1 cellular context compared by ENCODE assay signal in the genomic region with DNA sequence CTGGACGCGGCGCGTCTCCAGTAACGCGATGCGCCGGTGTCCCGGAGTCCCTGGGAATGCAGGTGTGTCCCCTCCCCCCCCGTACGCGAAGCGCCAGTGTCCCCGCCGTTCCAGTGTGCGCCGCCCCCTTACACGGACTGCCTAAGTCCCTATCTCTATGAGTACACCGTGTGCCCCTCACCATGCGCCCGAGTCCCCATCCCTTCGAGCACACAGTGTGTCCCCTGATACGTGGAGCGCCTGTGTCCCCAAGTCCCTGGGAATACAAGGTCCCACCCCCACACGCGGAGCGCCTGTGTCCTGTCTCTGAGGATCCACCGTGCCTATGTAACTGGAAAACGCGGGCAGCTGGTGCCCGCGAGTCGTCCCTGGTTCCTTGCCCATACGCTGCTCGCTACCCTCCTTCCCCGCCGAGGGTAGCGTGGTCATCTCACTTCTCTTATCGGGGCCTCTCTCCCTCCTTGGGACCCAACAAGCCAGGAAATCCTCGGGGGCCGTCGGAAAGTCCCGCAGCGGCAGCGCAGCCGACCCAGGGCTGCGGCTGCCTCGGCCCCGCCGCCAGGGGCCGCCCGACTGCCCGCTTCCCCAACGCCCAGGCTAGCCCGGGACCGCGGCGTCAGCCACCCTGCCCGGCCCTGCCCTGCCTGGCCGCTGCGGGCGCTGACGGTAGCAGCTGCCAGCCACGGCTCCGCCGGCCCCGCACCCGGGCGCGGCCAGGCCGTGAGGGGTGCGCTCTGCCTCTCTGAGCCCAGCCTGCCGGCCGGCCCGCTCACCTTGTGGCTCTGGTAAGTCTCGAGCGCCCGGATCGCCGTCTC.
TF ChIP-seq lines count a peak whose summit lies in the region.

No MANE protein-coding gene starts in this region.

TF ChIP-seq in HepG2, 621 proteins besides CTCF, POLR2A, EP300 and RAD21 (continued from another document and continues in another):
- TF ChIP-seq, protein P1, sequence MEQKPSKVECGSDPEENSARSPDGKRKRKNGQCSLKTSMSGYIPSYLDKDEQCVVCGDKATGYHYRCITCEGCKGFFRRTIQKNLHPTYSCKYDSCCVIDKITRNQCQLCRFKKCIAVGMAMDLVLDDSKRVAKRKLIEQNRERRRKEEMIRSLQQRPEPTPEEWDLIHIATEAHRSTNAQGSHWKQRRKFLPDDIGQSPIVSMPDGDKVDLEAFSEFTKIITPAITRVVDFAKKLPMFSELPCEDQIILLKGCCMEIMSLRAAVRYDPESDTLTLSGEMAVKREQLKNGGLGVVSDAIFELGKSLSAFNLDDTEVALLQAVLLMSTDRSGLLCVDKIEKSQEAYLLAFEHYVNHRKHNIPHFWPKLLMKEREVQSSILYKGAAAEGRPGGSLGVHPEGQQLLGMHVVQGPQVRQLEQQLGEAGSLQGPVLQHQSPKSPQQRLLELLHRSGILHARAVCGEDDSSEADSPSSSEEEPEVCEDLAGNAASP (CRISPR knock-in tag; IDR thresholded peaks at IDR 0.05; ENCODE audit: borderline replicate concordance), result no peak
- TF ChIP-seq ZNF644 (CRISPR knock-in tag; IDR thresholded peaks at IDR 0.05; ENCODE audit: low read depth), result no peak
- no peak for TF ChIP-seq ZSCAN29 (CRISPR knock-in tag; conservative IDR thresholded peaks at IDR 0.05)
- no peak for TF ChIP-seq KMT2A (CRISPR knock-in tag; IDR thresholded peaks at IDR 0.05)
- no peak for TF ChIP-seq RORA (CRISPR knock-in tag; IDR thresholded peaks at IDR 0.05)
- no peak for TF ChIP-seq ATF7 (IDR thresholded peaks at IDR 0.05)
- no peak for TF ChIP-seq ATF7 (CRISPR knock-in tag; IDR thresholded peaks at IDR 0.05)
- TF ChIP-seq ATRX (CRISPR knock-in tag; IDR thresholded peaks at IDR 0.05; ENCODE audit: borderline replicate concordance), result no peak
- TF ChIP-seq, protein P2, sequence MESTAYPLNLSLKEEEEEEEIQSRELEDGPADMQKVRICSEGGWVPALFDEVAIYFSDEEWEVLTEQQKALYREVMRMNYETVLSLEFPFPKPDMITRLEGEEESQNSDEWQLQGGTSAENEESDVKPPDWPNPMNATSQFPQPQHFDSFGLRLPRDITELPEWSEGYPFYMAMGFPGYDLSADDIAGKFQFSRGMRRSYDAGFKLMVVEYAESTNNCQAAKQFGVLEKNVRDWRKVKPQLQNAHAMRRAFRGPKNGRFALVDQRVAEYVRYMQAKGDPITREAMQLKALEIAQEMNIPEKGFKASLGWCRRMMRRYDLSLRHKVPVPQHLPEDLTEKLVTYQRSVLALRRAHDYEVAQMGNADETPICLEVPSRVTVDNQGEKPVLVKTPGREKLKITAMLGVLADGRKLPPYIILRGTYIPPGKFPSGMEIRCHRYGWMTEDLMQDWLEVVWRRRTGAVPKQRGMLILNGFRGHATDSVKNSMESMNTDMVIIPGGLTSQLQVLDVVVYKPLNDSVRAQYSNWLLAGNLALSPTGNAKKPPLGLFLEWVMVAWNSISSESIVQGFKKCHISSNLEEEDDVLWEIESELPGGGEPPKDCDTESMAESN (CRISPR knock-in tag; conservative IDR thresholded peaks at IDR 0.05), result 0 out of 2 replicates have a peak, but pooled peaks have one; percentile 46
- TF ChIP-seq ZNF615 (CRISPR knock-in tag; IDR thresholded peaks at IDR 0.05; ENCODE audit: borderline replicate concordance), result no peak
- TF ChIP-seq, protein P3, sequence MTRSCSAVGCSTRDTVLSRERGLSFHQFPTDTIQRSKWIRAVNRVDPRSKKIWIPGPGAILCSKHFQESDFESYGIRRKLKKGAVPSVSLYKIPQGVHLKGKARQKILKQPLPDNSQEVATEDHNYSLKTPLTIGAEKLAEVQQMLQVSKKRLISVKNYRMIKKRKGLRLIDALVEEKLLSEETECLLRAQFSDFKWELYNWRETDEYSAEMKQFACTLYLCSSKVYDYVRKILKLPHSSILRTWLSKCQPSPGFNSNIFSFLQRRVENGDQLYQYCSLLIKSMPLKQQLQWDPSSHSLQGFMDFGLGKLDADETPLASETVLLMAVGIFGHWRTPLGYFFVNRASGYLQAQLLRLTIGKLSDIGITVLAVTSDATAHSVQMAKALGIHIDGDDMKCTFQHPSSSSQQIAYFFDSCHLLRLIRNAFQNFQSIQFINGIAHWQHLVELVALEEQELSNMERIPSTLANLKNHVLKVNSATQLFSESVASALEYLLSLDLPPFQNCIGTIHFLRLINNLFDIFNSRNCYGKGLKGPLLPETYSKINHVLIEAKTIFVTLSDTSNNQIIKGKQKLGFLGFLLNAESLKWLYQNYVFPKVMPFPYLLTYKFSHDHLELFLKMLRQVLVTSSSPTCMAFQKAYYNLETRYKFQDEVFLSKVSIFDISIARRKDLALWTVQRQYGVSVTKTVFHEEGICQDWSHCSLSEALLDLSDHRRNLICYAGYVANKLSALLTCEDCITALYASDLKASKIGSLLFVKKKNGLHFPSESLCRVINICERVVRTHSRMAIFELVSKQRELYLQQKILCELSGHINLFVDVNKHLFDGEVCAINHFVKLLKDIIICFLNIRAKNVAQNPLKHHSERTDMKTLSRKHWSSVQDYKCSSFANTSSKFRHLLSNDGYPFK (CRISPR knock-in tag; IDR thresholded peaks at IDR 0.05; ENCODE audit: borderline replicate concordance), result no peak
- TF ChIP-seq ZNF720 (CRISPR knock-in tag; IDR thresholded peaks at IDR 0.05), result no peak
- TF ChIP-seq TP53 (CRISPR knock-in tag; conservative IDR thresholded peaks at IDR 0.05), result no peak
- TF ChIP-seq, protein P4, sequence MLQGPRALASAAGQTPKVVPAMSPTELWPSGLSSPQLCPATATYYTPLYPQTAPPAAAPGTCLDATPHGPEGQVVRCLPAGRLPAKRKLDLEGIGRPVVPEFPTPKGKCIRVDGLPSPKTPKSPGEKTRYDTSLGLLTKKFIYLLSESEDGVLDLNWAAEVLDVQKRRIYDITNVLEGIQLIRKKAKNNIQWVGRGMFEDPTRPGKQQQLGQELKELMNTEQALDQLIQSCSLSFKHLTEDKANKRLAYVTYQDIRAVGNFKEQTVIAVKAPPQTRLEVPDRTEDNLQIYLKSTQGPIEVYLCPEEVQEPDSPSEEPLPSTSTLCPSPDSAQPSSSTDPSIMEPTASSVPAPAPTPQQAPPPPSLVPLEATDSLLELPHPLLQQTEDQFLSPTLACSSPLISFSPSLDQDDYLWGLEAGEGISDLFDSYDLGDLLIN (CRISPR knock-in tag; IDR thresholded peaks at IDR 0.05; ENCODE audit: borderline replicate concordance), result 0 out of 2 replicates have a peak, but pooled peaks have one; percentile 16
- TF ChIP-seq BORCS8-MEF2B (CRISPR knock-in tag; IDR thresholded peaks at IDR 0.05), result no peak
- TF ChIP-seq DPF2 (CRISPR knock-in tag; IDR thresholded peaks at IDR 0.05; ENCODE audit: borderline replicate concordance, low read depth), result no peak
- TF ChIP-seq ZMYM2 (CRISPR knock-in tag; IDR thresholded peaks at IDR 0.05), result no peak
- TF ChIP-seq AGO2 (optimal IDR thresholded peaks at IDR 0.05; ENCODE audit: low read depth, low read length), result peak; percentile 98
- no peak for TF ChIP-seq REXO4 (CRISPR knock-in tag; IDR thresholded peaks at IDR 0.05; ENCODE audit: borderline replicate concordance)
- no peak for TF ChIP-seq RARA (CRISPR knock-in tag; IDR thresholded peaks at IDR 0.05)
- TF ChIP-seq ZNF260 (CRISPR knock-in tag; IDR thresholded peaks at IDR 0.05; ENCODE audit: borderline replicate concordance, low read depth), result no peak
- no peak for TF ChIP-seq NR2F1 (CRISPR knock-in tag; IDR thresholded peaks at IDR 0.05)
- TF ChIP-seq ZFYVE20 (CRISPR knock-in tag; IDR thresholded peaks at IDR 0.05; ENCODE audit: borderline replicate concordance, low read depth), result 0 out of 2 replicates have a peak, but pooled peaks have one; percentile 29
- TF ChIP-seq, protein P5, sequence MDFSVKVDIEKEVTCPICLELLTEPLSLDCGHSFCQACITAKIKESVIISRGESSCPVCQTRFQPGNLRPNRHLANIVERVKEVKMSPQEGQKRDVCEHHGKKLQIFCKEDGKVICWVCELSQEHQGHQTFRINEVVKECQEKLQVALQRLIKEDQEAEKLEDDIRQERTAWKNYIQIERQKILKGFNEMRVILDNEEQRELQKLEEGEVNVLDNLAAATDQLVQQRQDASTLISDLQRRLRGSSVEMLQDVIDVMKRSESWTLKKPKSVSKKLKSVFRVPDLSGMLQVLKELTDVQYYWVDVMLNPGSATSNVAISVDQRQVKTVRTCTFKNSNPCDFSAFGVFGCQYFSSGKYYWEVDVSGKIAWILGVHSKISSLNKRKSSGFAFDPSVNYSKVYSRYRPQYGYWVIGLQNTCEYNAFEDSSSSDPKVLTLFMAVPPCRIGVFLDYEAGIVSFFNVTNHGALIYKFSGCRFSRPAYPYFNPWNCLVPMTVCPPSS (IDR thresholded peaks at IDR 0.05), result no peak
- TF ChIP-seq, protein P6, sequence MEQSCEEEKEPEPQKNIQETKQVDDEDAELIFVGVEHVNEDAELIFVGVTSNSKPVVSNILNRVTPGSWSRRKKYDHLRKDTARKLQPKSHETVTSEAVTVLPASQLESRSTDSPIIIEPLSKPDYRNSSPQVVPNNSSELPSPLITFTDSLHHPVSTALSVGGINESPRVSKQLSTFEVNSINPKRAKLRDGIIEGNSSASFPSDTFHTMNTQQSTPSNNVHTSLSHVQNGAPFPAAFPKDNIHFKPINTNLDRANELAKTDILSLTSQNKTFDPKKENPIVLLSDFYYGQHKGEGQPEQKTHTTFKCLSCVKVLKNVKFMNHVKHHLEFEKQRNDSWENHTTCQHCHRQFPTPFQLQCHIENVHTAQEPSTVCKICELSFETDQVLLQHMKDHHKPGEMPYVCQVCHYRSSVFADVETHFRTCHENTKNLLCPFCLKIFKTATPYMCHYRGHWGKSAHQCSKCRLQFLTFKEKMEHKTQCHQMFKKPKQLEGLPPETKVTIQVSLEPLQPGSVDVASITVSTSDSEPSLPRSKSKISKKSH (CRISPR knock-in tag; IDR thresholded peaks at IDR 0.05; ENCODE audit: borderline replicate concordance), result 0 out of 2 replicates have a peak, but pooled peaks have one; percentile 31
- no peak for TF ChIP-seq ZNF460 (CRISPR knock-in tag; IDR thresholded peaks at IDR 0.05; ENCODE audit: borderline replicate concordance)
- TF ChIP-seq, protein P7, sequence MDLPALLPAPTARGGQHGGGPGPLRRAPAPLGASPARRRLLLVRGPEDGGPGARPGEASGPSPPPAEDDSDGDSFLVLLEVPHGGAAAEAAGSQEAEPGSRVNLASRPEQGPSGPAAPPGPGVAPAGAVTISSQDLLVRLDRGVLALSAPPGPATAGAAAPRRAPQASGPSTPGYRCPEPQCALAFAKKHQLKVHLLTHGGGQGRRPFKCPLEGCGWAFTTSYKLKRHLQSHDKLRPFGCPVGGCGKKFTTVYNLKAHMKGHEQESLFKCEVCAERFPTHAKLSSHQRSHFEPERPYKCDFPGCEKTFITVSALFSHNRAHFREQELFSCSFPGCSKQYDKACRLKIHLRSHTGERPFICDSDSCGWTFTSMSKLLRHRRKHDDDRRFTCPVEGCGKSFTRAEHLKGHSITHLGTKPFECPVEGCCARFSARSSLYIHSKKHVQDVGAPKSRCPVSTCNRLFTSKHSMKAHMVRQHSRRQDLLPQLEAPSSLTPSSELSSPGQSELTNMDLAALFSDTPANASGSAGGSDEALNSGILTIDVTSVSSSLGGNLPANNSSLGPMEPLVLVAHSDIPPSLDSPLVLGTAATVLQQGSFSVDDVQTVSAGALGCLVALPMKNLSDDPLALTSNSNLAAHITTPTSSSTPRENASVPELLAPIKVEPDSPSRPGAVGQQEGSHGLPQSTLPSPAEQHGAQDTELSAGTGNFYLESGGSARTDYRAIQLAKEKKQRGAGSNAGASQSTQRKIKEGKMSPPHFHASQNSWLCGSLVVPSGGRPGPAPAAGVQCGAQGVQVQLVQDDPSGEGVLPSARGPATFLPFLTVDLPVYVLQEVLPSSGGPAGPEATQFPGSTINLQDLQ (CRISPR knock-in tag; IDR thresholded peaks at IDR 0.05), result no peak
- TF ChIP-seq, protein P8, sequence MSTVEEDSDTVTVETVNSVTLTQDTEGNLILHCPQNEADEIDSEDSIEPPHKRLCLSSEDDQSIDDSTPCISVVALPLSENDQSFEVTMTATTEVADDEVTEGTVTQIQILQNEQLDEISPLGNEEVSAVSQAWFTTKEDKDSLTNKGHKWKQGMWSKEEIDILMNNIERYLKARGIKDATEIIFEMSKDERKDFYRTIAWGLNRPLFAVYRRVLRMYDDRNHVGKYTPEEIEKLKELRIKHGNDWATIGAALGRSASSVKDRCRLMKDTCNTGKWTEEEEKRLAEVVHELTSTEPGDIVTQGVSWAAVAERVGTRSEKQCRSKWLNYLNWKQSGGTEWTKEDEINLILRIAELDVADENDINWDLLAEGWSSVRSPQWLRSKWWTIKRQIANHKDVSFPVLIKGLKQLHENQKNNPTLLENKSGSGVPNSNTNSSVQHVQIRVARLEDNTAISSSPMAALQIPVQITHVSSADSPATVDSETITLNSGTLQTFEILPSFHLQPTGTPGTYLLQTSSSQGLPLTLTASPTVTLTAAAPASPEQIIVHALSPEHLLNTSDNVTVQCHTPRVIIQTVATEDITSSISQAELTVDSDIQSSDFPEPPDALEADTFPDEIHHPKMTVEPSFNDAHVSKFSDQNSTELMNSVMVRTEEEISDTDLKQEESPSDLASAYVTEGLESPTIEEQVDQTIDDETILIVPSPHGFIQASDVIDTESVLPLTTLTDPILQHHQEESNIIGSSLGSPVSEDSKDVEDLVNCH (CRISPR knock-in tag; IDR thresholded peaks at IDR 0.05), result no peak
- TF ChIP-seq ZBTB3 (CRISPR knock-in tag; IDR thresholded peaks at IDR 0.05; ENCODE audit: borderline replicate concordance, low read depth), result no peak
- no peak for TF ChIP-seq MLLT10 (CRISPR knock-in tag; IDR thresholded peaks at IDR 0.05)
- TF ChIP-seq FOXP1 (IDR thresholded peaks at IDR 0.05), result no peak
- no peak for TF ChIP-seq FOXP1 (CRISPR knock-in tag; IDR thresholded peaks at IDR 0.05)
- no peak; the same call in 1 of the 2 replicates for TF ChIP-seq ZNF782 (CRISPR knock-in tag; IDR thresholded peaks at IDR 0.05; ENCODE audit: borderline replicate concordance)
- TF ChIP-seq PAX8 (CRISPR knock-in tag; IDR thresholded peaks at IDR 0.05; ENCODE audit: borderline replicate concordance), result no peak
- TF ChIP-seq CREM (IDR thresholded peaks at IDR 0.05), result 0 out of 2 replicates have a peak, but pooled peaks have one; percentile 8
- TF ChIP-seq CREM (CRISPR knock-in tag; IDR thresholded peaks at IDR 0.05), result no peak
- TF ChIP-seq CCAR2 (optimal IDR thresholded peaks at IDR 0.05; ENCODE audit: low read depth, low read length), result no peak
- no peak for TF ChIP-seq KDM6A (CRISPR knock-in tag; IDR thresholded peaks at IDR 0.05; ENCODE audit: low read depth)
- TF ChIP-seq ZNF337 (CRISPR knock-in tag; IDR thresholded peaks at IDR 0.05; ENCODE audit: borderline replicate concordance, low read depth), result no peak
- no peak for TF ChIP-seq THAP11 (CRISPR knock-in tag; IDR thresholded peaks at IDR 0.05)
- TF ChIP-seq TCF7L2 (IDR thresholded peaks at IDR 0.05; ENCODE audit: low read depth, low read length), result no peak
- TF ChIP-seq ZNF121 (CRISPR knock-in tag; IDR thresholded peaks at IDR 0.05), result no peak
- no peak for TF ChIP-seq SMAD3 (CRISPR knock-in tag; IDR thresholded peaks at IDR 0.05)
- no peak for TF ChIP-seq NBN (conservative IDR thresholded peaks at IDR 0.05)
- TF ChIP-seq ZNF234 (CRISPR knock-in tag; conservative IDR thresholded peaks at IDR 0.05), result no peak
- TF ChIP-seq, protein P9, sequence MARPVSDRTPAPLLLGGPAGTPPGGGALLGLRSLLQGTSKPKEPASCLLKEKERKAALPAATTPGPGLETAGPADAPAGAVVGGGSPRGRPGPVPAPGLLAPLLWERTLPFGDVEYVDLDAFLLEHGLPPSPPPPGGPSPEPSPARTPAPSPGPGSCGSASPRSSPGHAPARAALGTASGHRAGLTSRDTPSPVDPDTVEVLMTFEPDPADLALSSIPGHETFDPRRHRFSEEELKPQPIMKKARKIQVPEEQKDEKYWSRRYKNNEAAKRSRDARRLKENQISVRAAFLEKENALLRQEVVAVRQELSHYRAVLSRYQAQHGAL (CRISPR knock-in tag; IDR thresholded peaks at IDR 0.05; ENCODE audit: not compliant biosample characterization), result no peak
- TF ChIP-seq ZEB1 (IDR thresholded peaks at IDR 0.05; ENCODE audit: insufficient replicate concordance, low read depth), result no peak
- TF ChIP-seq ZNF510 (CRISPR knock-in tag; IDR thresholded peaks at IDR 0.05; ENCODE audit: low read depth), result no peak
- no peak for TF ChIP-seq ZNF17 (CRISPR knock-in tag; IDR thresholded peaks at IDR 0.05)
- no peak for TF ChIP-seq ELF3 (CRISPR knock-in tag; IDR thresholded peaks at IDR 0.05)
